8 cellular contexts compared by ENCODE assay signal in genomic region chr16:4515611-4516233, GRCh38. TPM values are rescaled to one million over a fixed set of nuclear protein-coding genes. Genes with fewer than 3 reads are reported as not detected.
DNase-seq lines count a peak whose midpoint lies in the region; ATAC-seq and TF ChIP-seq lines count a peak whose summit lies in the region.

No MANE protein-coding gene starts in this region.

- H3F3A ChIP-seq in GM23248 (ENCODE audit: insufficient read depth), result no peaks in the 10 kb centered on the region

- H3K4me2 ChIP-seq in KMS-11 (peak overlapping the region; percentile 81), GM23248 (ENCODE audit: unreplicated experiment) (no peak overlapping the region)

- ATAC-seq in GM19452 (IDR thresholded peaks at IDR 0.05; ENCODE audit: unreplicated experiment) (peak; percentile 70), GM18498 (IDR thresholded peaks at IDR 0.05; ENCODE audit: unreplicated experiment) (no peak), HG03159 (IDR thresholded peaks at IDR 0.05; ENCODE audit: unreplicated experiment) (no peak)
- peak; percentile 92 for ATAC-seq in stimulated activated memory B cell treated with anti-CD40 and anti-IgM and Interleukin-4, amounts not matched to agents 10 μg/mL and 1 μg/mL and 100 μg/mL, for 72 hours

- 32 to 37% methylated on average over 5 of the region's 5 CpGs for WGBS in GM23248 (ENCODE audit: low coverage in 1 of 2, low lambda C conversion rate in 2 of 2, missing lambda C conversion rate in 2 of 2), 2 experiments

- peaks cover 46% of the 10 kb centered on the region for H3K4me1 ChIP-seq in KMS-11 (ENCODE audit: low read depth, poor library complexity, severe bottlenecking)
- H3K4me1 ChIP-seq in GM23248 (ENCODE audit: insufficient read depth), result no peaks in the 10 kb centered on the region

- H3K79me2 ChIP-seq in KMS-11 (ENCODE audit: insufficient read depth, low read depth) (peaks cover 30% of the 10 kb centered on the region; the same call in 1 of the 2 replicates), GM23248 (ENCODE audit: insufficient read depth) (peaks cover 4% of the 10 kb centered on the region)

- H3K27ac Mint-ChIP-seq in stimulated activated memory B cell treated with anti-CD40 and anti-IgM and Interleukin-4, amounts not matched to agents 10 μg/mL and 1 μg/mL and 100 μg/mL, for 72 hours, result peak overlapping the region; percentile 82

- H4K20me1 ChIP-seq in KMS-11 (ENCODE audit: insufficient read depth), result no peaks in the 10 kb centered on the region
- H4K20me1 ChIP-seq in GM23248 (ENCODE audit: insufficient read depth), result no peaks in the 10 kb centered on the region

- H3K36me3 ChIP-seq in KMS-11 (ENCODE audit: insufficient read depth) (no peaks in the 10 kb centered on the region), GM23248 (ENCODE audit: low read depth) (no peaks in the 10 kb centered on the region)

- TF ChIP-seq CTCF in KMS-11 (conservative IDR thresholded peaks at IDR 0.05; ENCODE audit: low read depth, low read length), result no peak

- H3K4me1 Mint-ChIP-seq in stimulated activated memory B cell treated with anti-CD40 and anti-IgM and Interleukin-4, amounts not matched to agents 10 μg/mL and 1 μg/mL and 100 μg/mL, for 72 hours, result peaks cover 54% of the 10 kb centered on the region

- no peaks in the 10 kb centered on the region for H3K9me3 ChIP-seq in GM23248 (ENCODE audit: low read depth)

- H3K27me3 Mint-ChIP-seq in stimulated activated memory B cell treated with anti-CD40 and anti-IgM and Interleukin-4, amounts not matched to agents 10 μg/mL and 1 μg/mL and 100 μg/mL, for 72 hours, result no peaks in the 10 kb centered on the region

- no peaks in the 10 kb centered on the region for H3K9me3 Mint-ChIP-seq in stimulated activated memory B cell treated with anti-CD40 and anti-IgM and Interleukin-4, amounts not matched to agents 10 μg/mL and 1 μg/mL and 100 μg/mL, for 72 hours

- H3K27me3 ChIP-seq in KMS-11 (ENCODE audit: insufficient read depth, low read depth) (no peaks in the 10 kb centered on the region), GM23248 (replicated peaks; ENCODE audit: insufficient read depth) (no peaks in the 10 kb centered on the region)

- peaks cover 32% of the 10 kb centered on the region for H3K36me3 Mint-ChIP-seq in stimulated activated memory B cell treated with anti-CD40 and anti-IgM and Interleukin-4, amounts not matched to agents 10 μg/mL and 1 μg/mL and 100 μg/mL, for 72 hours

- in situ Hi-C loops in GM23248 (cut with MboI), result no loop called here

- no peaks in the 10 kb centered on the region for H3K9me2 ChIP-seq in GM23248 (ENCODE audit: insufficient read depth)

- H3K4me3 ChIP-seq in KMS-11 (IDR thresholded peaks at IDR 0.05; ENCODE audit: insufficient read depth, low read depth, low read length), result no peak overlapping the region
- H3K4me3 ChIP-seq in GM23248, result no peak overlapping the region

- no peak for DNase-seq in caudate nucleus (lab: John Stamatoyannopoulos, UW)
- DNase-seq in GM23248, result no peak
- DNase-seq in NCI-H2081 treated with DMSO at 0.1 percent for 48 hours (lab: John Stamatoyannopoulos, UW), result no peak

- peak overlapping the region; percentile 22 for H3K4me3 Mint-ChIP-seq in stimulated activated memory B cell treated with anti-CD40 and anti-IgM and Interleukin-4, amounts not matched to agents 10 μg/mL and 1 μg/mL and 100 μg/mL, for 72 hours

- H3K27ac ChIP-seq in KMS-11 (peak overlapping the region; percentile 71), caudate nucleus (ENCODE audit: low read depth, low read length) (peak overlapping the region; percentile 76), GM23248 (no peak overlapping the region)

- 0 out of 2 replicates have a peak overlapping the region, but pooled peaks have one; percentile 8 for H2AFZ ChIP-seq in KMS-11 (ENCODE audit: low read depth)
- H2AFZ ChIP-seq in GM23248, result no peak overlapping the region

- H3K9ac ChIP-seq in KMS-11 (peak overlapping the region; percentile 33; the same call in 1 of the 2 replicates), GM23248 (no peak overlapping the region)

RNA-seq across cellular contexts. Expression of gene CDIP1, which starts 22.9 kb away (rescaled TPM):
- 14.7 and 20.7 TPM in 2 replicates for total RNA-seq in GM23248 (2014; rRNA removed; shearing (Covaris generic))
- 17.7 and 20.3 TPM in 2 replicates for polyA plus RNA-seq in GM23248 (2016; fragmentation: Nextera tagmentation; extraction: Ambion mirVana)

RNA-seq across cellular contexts. Expression of gene HMOX2, which starts 39.5 kb away (rescaled TPM):
- 36.0 and 40.8 TPM in 2 replicates for total RNA-seq in GM23248 (2014; rRNA removed; shearing (Covaris generic))
- polyA plus RNA-seq in GM23248 (2016; fragmentation: Nextera tagmentation; extraction: Ambion mirVana), result 60.2 and 61.5 TPM in 2 replicates

RNA-seq across cellular contexts. Expression of gene C16orf96, which starts 40.4 kb away (rescaled TPM):
- total RNA-seq in GM23248 (2014; rRNA removed; shearing (Covaris generic)), result not detected in 2 replicates
- polyA plus RNA-seq in GM23248 (2016; fragmentation: Nextera tagmentation; extraction: Ambion mirVana), result not detected in 2 replicates

RNA-seq across cellular contexts. Expression of gene NMRAL1, which starts 41.3 kb away (rescaled TPM):
- 36.2 and 44.2 TPM in 2 replicates for total RNA-seq in GM23248 (2014; rRNA removed; shearing (Covaris generic))
- 37.4 and 37.5 TPM in 2 replicates for polyA plus RNA-seq in GM23248 (2016; fragmentation: Nextera tagmentation; extraction: Ambion mirVana)

Comparison
In these comparisons a context has a peak if more than half of its experiments do, and no peak if none do; other contexts are left out.
1. ATAC-seq: peak in GM19452 (single experiment) and stimulated activated memory B cell treated with anti-CD40 and anti-IgM and Interleukin-4, amounts not matched to agents 10 μg/mL and 1 μg/mL and 100 μg/mL, for 72 hours (single experiment); none in GM18498 (single experiment) and HG03159 (single experiment).